ENCODE assay signal across 14 cellular contexts in the genomic region with DNA sequence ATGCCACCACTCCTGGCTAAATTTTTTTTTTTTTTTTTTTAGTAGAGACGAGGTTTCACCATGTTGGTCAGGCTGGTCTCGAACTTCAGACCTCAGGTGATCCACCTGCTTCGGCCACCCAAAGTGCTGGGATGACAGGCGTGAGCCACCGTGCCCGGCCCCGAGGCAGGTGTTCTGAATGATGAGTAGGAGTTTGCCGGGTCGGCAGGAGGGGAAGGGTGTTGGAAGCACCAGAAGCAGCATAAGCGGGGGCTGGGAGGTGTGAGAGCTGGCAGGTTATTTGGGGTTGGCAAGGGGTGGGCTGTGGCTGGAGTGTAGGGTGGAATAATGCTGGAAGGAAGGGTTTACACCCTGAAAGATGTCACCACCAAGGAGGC. TPM values are rescaled to one million over a fixed set of nuclear protein-coding genes. Genes with fewer than 3 reads are reported as not detected.
DNase-seq lines count a peak whose midpoint lies in the region; ATAC-seq and TF ChIP-seq lines count a peak whose summit lies in the region.
"Had no signal": no experiment of that assay in that cellular context is flagged by ENCODE, and none has a peak within 500 bp of the region (broad histone marks: within the 10 kb centered on the region; RNA-seq: fewer than 3 reads in every experiment).

No MANE protein-coding gene starts in this region.

- ATAC-seq in memory B cell (ENCODE audit: low read depth) (no peak), GM19351 (IDR thresholded peaks at IDR 0.05; ENCODE audit: unreplicated experiment) (no peak), GM19455 (IDR thresholded peaks at IDR 0.05; ENCODE audit: unreplicated experiment) (no peak)

- H3K27ac Mint-ChIP-seq in MCF 10A (ENCODE audit: low read depth, unreplicated experiment) (peak overlapping the region; percentile 97), memory B cell (peak overlapping the region; percentile 95)
- no peak overlapping the region for H3K27ac Mint-ChIP-seq in activated T-helper 1 cell treated with anti-CD3 and anti-CD28 coated beads, Interleukin-12 subunit alpha, Interleukin-12 subunit beta, Interleukin-2, Interleukin-4 antibody, amounts not matched to agents 30 ng/mL and 10 ng/mL and 1 ng/mL, durations not matched to agents 14 hours and 24 hours and 36 hours

- peaks cover 32% of the 10 kb centered on the region for H3K36me3 Mint-ChIP-seq in MCF 10A (ENCODE audit: insufficient read depth, unreplicated experiment)
- peaks cover 21% of the 10 kb centered on the region for H3K36me3 Mint-ChIP-seq in activated T-helper 1 cell treated with anti-CD3 and anti-CD28 coated beads, Interleukin-12 subunit alpha, Interleukin-12 subunit beta, Interleukin-2, Interleukin-4 antibody, amounts not matched to agents 30 ng/mL and 10 ng/mL and 1 ng/mL, durations not matched to agents 14 hours and 24 hours and 36 hours (ENCODE audit: low read depth)
- H3K36me3 Mint-ChIP-seq in memory B cell, result peaks cover 10% of the 10 kb centered on the region

- CTCF ChIA-PET in MCF 10A (lab: Yijun Ruan, JAX), result interaction anchor here (0.6 to 1.0 kb wide), 2 partner anchors 62 to 134 kb away, joined by 3 read pairs; no protein-coding TSS in a partner anchor

- H3K4me1 ChIP-seq in breast epithelium, result peaks cover 12 to 15% of the 10 kb centered on the region in 2 donors

- intact Hi-C loops in MCF 10A (cut with micrococcal nuclease), result no loop called here
- intact Hi-C loops in breast epithelium (cut with DNase I; ENCODE audit: low total_unique reads), result no loop called here
- intact Hi-C loops in activated T-helper 1 cell treated with anti-CD3 and anti-CD28 coated beads, Interleukin-12 subunit alpha, Interleukin-12 subunit beta, Interleukin-2, Interleukin-4 antibody, amounts not matched to agents 30 ng/mL and 10 ng/mL and 1 ng/mL, durations not matched to agents 14 hours and 24 hours and 36 hours (cut with micrococcal nuclease), result no loop called here

- no TSS peak for BruUV-seq in MCF 10A (replicated peaks; lab: Mats Ljungman, UMichigan)

- H3K27ac ChIP-seq in breast epithelium (no peak overlapping the region), temporal lobe (ENCODE audit: low read depth, low read length) (peak overlapping the region; percentile 82)
- H3K27ac ChIP-seq: testis had no signal

- H3K4me1 Mint-ChIP-seq in MCF 10A (ENCODE audit: insufficient read depth, unreplicated experiment) (peaks cover 27% of the 10 kb centered on the region), memory B cell (peaks cover 60% of the 10 kb centered on the region)
- H3K4me1 Mint-ChIP-seq in activated T-helper 1 cell treated with anti-CD3 and anti-CD28 coated beads, Interleukin-12 subunit alpha, Interleukin-12 subunit beta, Interleukin-2, Interleukin-4 antibody, amounts not matched to agents 30 ng/mL and 10 ng/mL and 1 ng/mL, durations not matched to agents 14 hours and 24 hours and 36 hours (ENCODE audit: low read depth), result peaks cover 61% of the 10 kb centered on the region

- no peaks in the 10 kb centered on the region for H3K27me3 ChIP-seq in breast epithelium
- H3K27me3 ChIP-seq: testis had no signal

- H3K9me3 Mint-ChIP-seq in MCF 10A (ENCODE audit: unreplicated experiment) (no peaks in the 10 kb centered on the region), memory B cell (no peaks in the 10 kb centered on the region)
- no peaks in the 10 kb centered on the region for H3K9me3 Mint-ChIP-seq in activated T-helper 1 cell treated with anti-CD3 and anti-CD28 coated beads, Interleukin-12 subunit alpha, Interleukin-12 subunit beta, Interleukin-2, Interleukin-4 antibody, amounts not matched to agents 30 ng/mL and 10 ng/mL and 1 ng/mL, durations not matched to agents 14 hours and 24 hours and 36 hours

- no peaks in the 10 kb centered on the region for H3K9me3 ChIP-seq in breast epithelium
- H3K9me3 ChIP-seq: HAP-1, testis had no signal

- POLR2A ChIA-PET in MCF 10A (lab: Yijun Ruan, JAX), result interaction anchor here (0.7 kb wide), 1 partner anchor 70 kb away, joined by 4 read pairs; no protein-coding TSS in a partner anchor

- peak overlapping the region; percentile 93 for H3K4me3 Mint-ChIP-seq in MCF 10A (ENCODE audit: unreplicated experiment)
- peak overlapping the region; percentile 70 for H3K4me3 Mint-ChIP-seq in activated T-helper 1 cell treated with anti-CD3 and anti-CD28 coated beads, Interleukin-12 subunit alpha, Interleukin-12 subunit beta, Interleukin-2, Interleukin-4 antibody, amounts not matched to agents 30 ng/mL and 10 ng/mL and 1 ng/mL, durations not matched to agents 14 hours and 24 hours and 36 hours
- H3K4me3 Mint-ChIP-seq in memory B cell, result peak overlapping the region; percentile 24

- H3K4me3 ChIP-seq in breast epithelium, result peak overlapping the region in 1 of 3 donors; percentile 33
- H3K4me3 ChIP-seq: testis had no signal

- TF ChIP-seq CTCF in MCF 10A (IDR thresholded peaks at IDR 0.05; ENCODE audit: unreplicated experiment) (no peak), breast epithelium (IDR thresholded peaks at IDR 0.05) (no peak)

- no peaks in the 10 kb centered on the region for H3K36me3 ChIP-seq in breast epithelium

- DNase-seq in MCF 10A (ENCODE audit: unreplicated experiment) (no peak), breast epithelium (ENCODE audit: low spot score in 2 of 2) (no peak), memory B cell (ENCODE audit: low spot score in 2 of 2) (no peak), nucleus accumbens (lab: John Stamatoyannopoulos, UW) (no peak)
- no peak for DNase-seq in activated T-helper 1 cell treated with anti-CD3 and anti-CD28 coated beads, Interleukin-12 subunit alpha, Interleukin-12 subunit beta, Interleukin-2, Interleukin-4 antibody, amounts not matched to agents 30 ng/mL and 10 ng/mL and 1 ng/mL, durations not matched to agents 14 hours and 24 hours and 36 hours (ENCODE audit: low spot score)
- DNase-seq: islet precursor cell; NCI-H1048; stimulated activated CD4-positive, alpha-beta T cell treated with anti-CD3 and anti-CD28 coated beads, Interleukin-4, amount 100 ng/mL, for 4 hours; testis had no signal

- no peak for TF ChIP-seq POLR2A in breast epithelium (IDR thresholded peaks at IDR 0.05)

- no peaks in the 10 kb centered on the region for H3K27me3 Mint-ChIP-seq in MCF 10A (ENCODE audit: insufficient read depth, unreplicated experiment)
- H3K27me3 Mint-ChIP-seq in activated T-helper 1 cell treated with anti-CD3 and anti-CD28 coated beads, Interleukin-12 subunit alpha, Interleukin-12 subunit beta, Interleukin-2, Interleukin-4 antibody, amounts not matched to agents 30 ng/mL and 10 ng/mL and 1 ng/mL, durations not matched to agents 14 hours and 24 hours and 36 hours (ENCODE audit: insufficient read depth), result no peaks in the 10 kb centered on the region
- H3K27me3 Mint-ChIP-seq in memory B cell, result no peaks in the 10 kb centered on the region

RNA-seq across cellular contexts. Expression of a gene that starts 1.8 kb away (rescaled TPM):
- total RNA-seq in MCF 10A (2022), result 70.1 and 70.9 TPM in 2 replicates
- 10 to 100 TPM; 23.5 to 61.2 (median 49.8) TPM for total RNA-seq in breast epithelium
- total RNA-seq in activated T-helper 1 cell treated with anti-CD3 and anti-CD28 coated beads, Interleukin-12 subunit alpha, Interleukin-12 subunit beta, Interleukin-2, Interleukin-4 antibody, amounts not matched to agents 30 ng/mL and 10 ng/mL and 1 ng/mL, durations not matched to agents 14 hours and 24 hours and 36 hours, result 71.2 and 71.4 TPM in 2 replicates
- 24.1 TPM for total RNA-seq in temporal lobe

RNA-seq across cellular contexts. Expression of a gene that starts 1.9 kb away (rescaled TPM):
- 135 and 152 TPM in 2 replicates for total RNA-seq in MCF 10A (2022)
- 100 to 1,000 TPM in 2 of 3 donors, 10 to 100 TPM in 1; 95.1 to 188 (median 125) TPM for total RNA-seq in breast epithelium
- total RNA-seq in activated T-helper 1 cell treated with anti-CD3 and anti-CD28 coated beads, Interleukin-12 subunit alpha, Interleukin-12 subunit beta, Interleukin-2, Interleukin-4 antibody, amounts not matched to agents 30 ng/mL and 10 ng/mL and 1 ng/mL, durations not matched to agents 14 hours and 24 hours and 36 hours, result 180 and 193 TPM in 2 replicates
- total RNA-seq in temporal lobe, result 70.3 TPM

RNA-seq across cellular contexts. Expression of a gene that starts 22.3 kb away (rescaled TPM):
- not detected in 2 replicates for total RNA-seq in MCF 10A (2022)
- total RNA-seq in breast epithelium, result under 1 TPM in 2 of 3 donors, not detected in 1; 0.16 to 0.33 TPM
- 0.18 and 0.24 TPM in 2 replicates for total RNA-seq in activated T-helper 1 cell treated with anti-CD3 and anti-CD28 coated beads, Interleukin-12 subunit alpha, Interleukin-12 subunit beta, Interleukin-2, Interleukin-4 antibody, amounts not matched to agents 30 ng/mL and 10 ng/mL and 1 ng/mL, durations not matched to agents 14 hours and 24 hours and 36 hours
- 0.74 TPM for total RNA-seq in temporal lobe
- total RNA-seq: osteoblast had no signal

RNA-seq across cellular contexts. Expression of a gene that starts 29.8 kb away (rescaled TPM):
- total RNA-seq in MCF 10A (2022) (not detected in 2 replicates), breast epithelium (under 1 TPM in 1 of 3 donors, not detected in 2; under 0.01 TPM), temporal lobe (0.25 TPM)
- not detected in 2 replicates for total RNA-seq in activated T-helper 1 cell treated with anti-CD3 and anti-CD28 coated beads, Interleukin-12 subunit alpha, Interleukin-12 subunit beta, Interleukin-2, Interleukin-4 antibody, amounts not matched to agents 30 ng/mL and 10 ng/mL and 1 ng/mL, durations not matched to agents 14 hours and 24 hours and 36 hours

RNA-seq across cellular contexts. Expression of a gene that starts 48.3 kb away (rescaled TPM):
- total RNA-seq in MCF 10A (2022) (not detected in 2 replicates), breast epithelium (1 to 10 TPM in 1 of 3 donors, not detected in 2; 1.8 TPM), temporal lobe (under 0.01 TPM)
- total RNA-seq in activated T-helper 1 cell treated with anti-CD3 and anti-CD28 coated beads, Interleukin-12 subunit alpha, Interleukin-12 subunit beta, Interleukin-2, Interleukin-4 antibody, amounts not matched to agents 30 ng/mL and 10 ng/mL and 1 ng/mL, durations not matched to agents 14 hours and 24 hours and 36 hours, result 0.07 and 0.16 TPM in 2 replicates
- total RNA-seq: osteoblast had no signal

Comparison
In these comparisons a context has a peak if more than half of its experiments do, and no peak if none do; other contexts are left out.
1. H3K4me3 Mint-ChIP-seq: peak in every context shown above with its lines; median percentile 93 in MCF 10A; 70 in activated T-helper 1 cell treated with anti-CD3 and anti-CD28 coated beads, Interleukin-12 subunit alpha, Interleukin-12 subunit beta, Interleukin-2, Interleukin-4 antibody, amounts not matched to agents 30 ng/mL and 10 ng/mL and 1 ng/mL, durations not matched to agents 14 hours and 24 hours and 36 hours; 24 in memory B cell.